20 cellular contexts compared by ENCODE assay signal in the genomic region with DNA sequence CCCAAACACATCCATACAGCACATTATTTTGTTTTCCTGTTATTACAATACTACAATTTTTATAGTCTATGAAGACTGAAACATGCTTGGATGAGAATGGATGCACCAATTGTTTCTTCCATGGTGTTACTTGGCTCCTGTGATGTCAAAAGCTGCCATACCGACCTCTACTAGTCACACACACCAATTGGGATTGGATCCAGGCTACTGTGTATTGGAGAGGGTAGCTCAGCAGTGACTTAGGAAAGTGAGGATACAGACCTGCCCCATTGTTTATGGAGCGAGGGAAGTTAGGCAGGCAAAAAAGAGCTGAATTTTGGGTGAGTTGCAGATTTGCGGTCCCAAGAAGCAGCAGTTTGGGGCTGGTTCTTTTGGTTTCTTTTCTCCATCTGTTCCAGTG. TPM values are rescaled to one million over a fixed set of nuclear protein-coding genes. Genes with fewer than 3 reads are reported as not detected.
A peak's percentile ranks its signal among the peaks of the same experiment; 100 is the strongest.
DNase-seq lines count a peak whose midpoint lies in the region; ATAC-seq lines count a peak whose summit lies in the region.
"Had no signal": no experiment of that assay in that cellular context is flagged by ENCODE, and none has a peak within 500 bp of the region (broad histone marks: within the 10 kb centered on the region; RNA-seq: fewer than 3 reads in every experiment).

No MANE protein-coding gene starts in this region.

- intact Hi-C loops in left ventricle myocardium superior (cut with micrococcal nuclease) = no loop called here
- intact Hi-C loops in cardiac septum (cut with DNase I) = no loop called here

- ATAC-seq in left ventricle myocardium superior (peak; percentile 72), GM18498 (IDR thresholded peaks at IDR 0.05; ENCODE audit: unreplicated experiment) (no peak)
- ATAC-seq: HCT116, PC-3 had no signal

- DNase-seq in left ventricle myocardium superior (no peak), cardiac septum (ENCODE audit: low spot score) (no peak), NCI-H69 (lab: John Stamatoyannopoulos, UW) (peak; percentile 41), myocyte (ENCODE audit: low read depth) (peak; percentile 9), C1 segment of cervical spinal cord (lab: John Stamatoyannopoulos, UW) (no peak), NOMO-1 (lab: John Stamatoyannopoulos, UW; ENCODE audit: unreplicated experiment in 2 of 2) (no peak)
- no peak for DNase-seq in NK-92 treated with Interleukin-12 subunit alpha and Interleukin-12 subunit beta, amount 100 ng/mL, for 24 hours (lab: John Stamatoyannopoulos, UW)
- DNase-seq: DMS79, Kasumi-1, MM.1S, NCI-H1092 treated with DMSO at 0.1 percent for 48 hours, NCI-H146, NCI-H2029 treated with DMSO at 0.1 percent for 48 hours, NCI-H2171, NCI-H526, PC-3, SJCRH30 had no signal

RNA-seq across cellular contexts. Expression of a gene that starts 30.8 kb away (rescaled TPM):
- total RNA-seq in left ventricle myocardium superior = 172 TPM
- total RNA-seq in cardiac septum = 249 TPM
- 64.9 and 130 TPM in 2 replicates for total RNA-seq in myocyte
- polyA plus RNA-seq in myocyte (2012) = 15.0 TPM
- polyA plus RNA-seq: CD14-positive monocyte had no signal

Comparison
In these comparisons a context has a peak if more than half of its experiments do, and no peak if none do; other contexts are left out.
1. DNase-seq: peak in NCI-H69 (single experiment) and myocyte (single experiment); none in left ventricle myocardium superior (single experiment), cardiac septum (single experiment), C1 segment of cervical spinal cord (0 of 14), NK-92 treated with Interleukin-12 subunit alpha and Interleukin-12 subunit beta, amount 100 ng/mL, for 24 hours (single experiment) and NOMO-1 (0 of 2).